Comparison of ENCODE assay signal across 20 cellular contexts in genomic region chr7:131455546-131455945, GRCh38.
"Had no signal": no experiment of that assay in that cellular context is flagged by ENCODE, and none has a peak within 500 bp of the region (broad histone marks: within the 10 kb centered on the region; RNA-seq: fewer than 3 reads in every experiment).

No MANE protein-coding gene starts in this region.

- H3K36me3 ChIP-seq: brain microvascular endothelial cell, thyroid gland had no signal

- H3K4me1 ChIP-seq: gastrocnemius medialis, thyroid gland had no signal

- H3K9me3 ChIP-seq: gastrocnemius medialis, heart left ventricle, thyroid gland had no signal

- ATAC-seq: activated CD8-positive, alpha-beta T cell treated with anti-CD3 and anti-CD28 coated beads, Interleukin-2, amount 10 ng/mL, durations not matched to agents 7 days and 5 days; activated naive CD8-positive, alpha-beta T cell treated with anti-CD3 and anti-CD28 coated beads, Interleukin-2, amount 50 U/mL, for 24 hours; esophagus mucosa; gastrocnemius medialis; heart left ventricle; left cardiac atrium had no signal

- H3K27ac ChIP-seq: brain microvascular endothelial cell, coronary artery, gastrocnemius medialis, heart left ventricle, thyroid gland had no signal

- DNase-seq: activated CD4-positive, alpha-beta T cell treated with anti-CD3 and anti-CD28 coated beads, Interleukin-2, amount 10 ng/mL, durations not matched to agents 24 days and 14 days; activated CD8-positive, alpha-beta T cell treated with anti-CD3 and anti-CD28 coated beads, Interleukin-2, amount 10 ng/mL, durations not matched to agents 7 days and 5 days; activated naive CD4-positive, alpha-beta T cell treated with anti-CD3 and anti-CD28 coated beads, Interleukin-2, amount 10 ng/mL, durations not matched to agents 7 days and 5 days; activated naive CD8-positive, alpha-beta T cell treated with anti-CD3 and anti-CD28 coated beads, Interleukin-2, amount 50 U/mL, for 24 hours; activated T-cell treated with anti-CD3 and anti-CD28 coated beads, Interleukin-2, amount 50 U/mL, for 24 hours; anterior cingulate cortex; brain microvascular endothelial cell; gastrocnemius medialis; heart left ventricle; immature natural killer cell; left cardiac atrium; occipital lobe; posterior cingulate gyrus; retina; stimulated activated naive CD4-positive, alpha-beta T cell; T1000; thyroid gland had no signal

- H3K27me3 ChIP-seq: brain microvascular endothelial cell, gastrocnemius medialis, heart left ventricle, thyroid gland had no signal

- H3K4me3 ChIP-seq: coronary artery, gastrocnemius medialis, heart left ventricle, lung, thyroid gland had no signal
